Comparison of ENCODE assay signal across 8 cellular contexts in genomic region chr22:38218661-38219331, GRCh38. TPM values are rescaled to one million over a fixed set of nuclear protein-coding genes. Genes with fewer than 3 reads are reported as not detected.
DNase-seq lines count a peak whose midpoint lies in the region; ATAC-seq and TF ChIP-seq lines count a peak whose summit lies in the region.

No MANE protein-coding gene starts in this region.

- H3K4me3 Mint-ChIP-seq in brain (no peak overlapping the region), immature natural killer cell (no peak overlapping the region)

- ATAC-seq in HG03469 (IDR thresholded peaks at IDR 0.05; ENCODE audit: unreplicated experiment) (no peak), HG02938 (IDR thresholded peaks at IDR 0.05; ENCODE audit: unreplicated experiment) (no peak)

- no peak for TF ChIP-seq CTCF in AG04449 (IDR thresholded peaks at IDR 0.05; ENCODE audit: insufficient read depth, low read length, missing control alignments)
- TF ChIP-seq CTCF in brain (conservative IDR thresholded peaks at IDR 0.05) = no peak

- TF ChIP-seq EP300 in Ishikawa (IDR thresholded peaks at IDR 0.05; ENCODE audit: borderline replicate concordance) = peak; percentile 26; the same call in 1 of the 2 replicates

- H3K27ac Mint-ChIP-seq in brain (peak overlapping the region; percentile 52 to 94 (median 81)), immature natural killer cell (peak overlapping the region in 5 of 6 donors; percentile 66 to 84 (median 78))

- DNase-seq in AG04449 (ENCODE audit: low read depth, low spot score) (peak; percentile 86), immature natural killer cell (peak in 1 of 3 donors; percentile 14), NCI-H524 (lab: John Stamatoyannopoulos, UW) (no peak)
- DNase-seq in stimulated activated CD4-positive, alpha-beta T cell treated with anti-CD3 and anti-CD28 coated beads, Interleukin-12 subunit alpha, Interleukin-12 subunit beta, amount 100 ng/mL, for 4 hours = peak; percentile 44

- peaks cover 31% of the 10 kb centered on the region for H3K4me1 Mint-ChIP-seq in brain
- H3K4me1 Mint-ChIP-seq in immature natural killer cell = peaks cover 30% of the 10 kb centered on the region in 2 donors

- no peak overlapping the region for H3K4me3 ChIP-seq in AG04449 (ENCODE audit: low read depth, low read length)

- TF ChIP-seq RAD21 in Ishikawa (IDR thresholded peaks at IDR 0.05; ENCODE audit: low read depth) = no peak

- CTCF ChIA-PET in AG04449 (lab: Yijun Ruan, JAX) = interaction anchor here (0.9 to 2.7 kb wide), 4 partner anchors 8 to 144 kb away, joined by 3 to 15 read pairs (median 5); no protein-coding TSS in a partner anchor

- no peaks in the 10 kb centered on the region for H3K27me3 Mint-ChIP-seq in brain
- peaks cover 36 to 43% (median 41%) of the 10 kb centered on the region in 3 donors for H3K27me3 Mint-ChIP-seq in immature natural killer cell (ENCODE audit: low read depth in 3 of 3)

- H3K36me3 Mint-ChIP-seq in brain = peaks cover 32% of the 10 kb centered on the region
- peaks cover 3 to 13% (median 4%) of the 10 kb centered on the region in 3 donors for H3K36me3 Mint-ChIP-seq in immature natural killer cell

- POLR2A ChIA-PET in AG04449 (lab: Yijun Ruan, JAX) = interaction anchor here (0.5 to 2.9 kb wide), 5 partner anchors 10 to 104 kb away, joined by 3 to 13 read pairs (median 3); partner anchors contain the start of gene MAFF

- H3K9me3 Mint-ChIP-seq in brain = no peaks in the 10 kb centered on the region
- no peaks in the 10 kb centered on the region for H3K9me3 Mint-ChIP-seq in immature natural killer cell

TF ChIP-seq in Ishikawa, 13 proteins besides CTCF, POLR2A, EP300 and RAD21:
- TF ChIP-seq TCF12 (IDR thresholded peaks at IDR 0.05; ENCODE audit: low read depth) (peak; percentile 65), YY1 (IDR thresholded peaks at IDR 0.05; ENCODE audit: low read depth) (no peak), TAF1 (IDR thresholded peaks at IDR 0.05; ENCODE audit: low read depth) (0 out of 2 replicates have a peak, but pooled peaks have one; percentile 9), ZBTB7A (IDR thresholded peaks at IDR 0.05; ENCODE audit: low read depth) (peak; percentile 99), TEAD4 (IDR thresholded peaks at IDR 0.05) (peak; percentile 95), EGR1 (IDR thresholded peaks at IDR 0.05) (peak; percentile 93), CEBPB (IDR thresholded peaks at IDR 0.05) (no peak), CREB1 (IDR thresholded peaks at IDR 0.05; ENCODE audit: low read depth) (no peak), NFIC (IDR thresholded peaks at IDR 0.05) (no peak), FOXM1 (IDR thresholded peaks at IDR 0.05; ENCODE audit: borderline replicate concordance, low read depth) (peak; percentile 37; the same call in 1 of the 2 replicates), USF1 (IDR thresholded peaks at IDR 0.05) (no peak)
- TF ChIP-seq, protein P1, sequence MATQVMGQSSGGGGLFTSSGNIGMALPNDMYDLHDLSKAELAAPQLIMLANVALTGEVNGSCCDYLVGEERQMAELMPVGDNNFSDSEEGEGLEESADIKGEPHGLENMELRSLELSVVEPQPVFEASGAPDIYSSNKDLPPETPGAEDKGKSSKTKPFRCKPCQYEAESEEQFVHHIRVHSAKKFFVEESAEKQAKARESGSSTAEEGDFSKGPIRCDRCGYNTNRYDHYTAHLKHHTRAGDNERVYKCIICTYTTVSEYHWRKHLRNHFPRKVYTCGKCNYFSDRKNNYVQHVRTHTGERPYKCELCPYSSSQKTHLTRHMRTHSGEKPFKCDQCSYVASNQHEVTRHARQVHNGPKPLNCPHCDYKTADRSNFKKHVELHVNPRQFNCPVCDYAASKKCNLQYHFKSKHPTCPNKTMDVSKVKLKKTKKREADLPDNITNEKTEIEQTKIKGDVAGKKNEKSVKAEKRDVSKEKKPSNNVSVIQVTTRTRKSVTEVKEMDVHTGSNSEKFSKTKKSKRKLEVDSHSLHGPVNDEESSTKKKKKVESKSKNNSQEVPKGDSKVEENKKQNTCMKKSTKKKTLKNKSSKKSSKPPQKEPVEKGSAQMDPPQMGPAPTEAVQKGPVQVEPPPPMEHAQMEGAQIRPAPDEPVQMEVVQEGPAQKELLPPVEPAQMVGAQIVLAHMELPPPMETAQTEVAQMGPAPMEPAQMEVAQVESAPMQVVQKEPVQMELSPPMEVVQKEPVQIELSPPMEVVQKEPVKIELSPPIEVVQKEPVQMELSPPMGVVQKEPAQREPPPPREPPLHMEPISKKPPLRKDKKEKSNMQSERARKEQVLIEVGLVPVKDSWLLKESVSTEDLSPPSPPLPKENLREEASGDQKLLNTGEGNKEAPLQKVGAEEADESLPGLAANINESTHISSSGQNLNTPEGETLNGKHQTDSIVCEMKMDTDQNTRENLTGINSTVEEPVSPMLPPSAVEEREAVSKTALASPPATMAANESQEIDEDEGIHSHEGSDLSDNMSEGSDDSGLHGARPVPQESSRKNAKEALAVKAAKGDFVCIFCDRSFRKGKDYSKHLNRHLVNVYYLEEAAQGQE (IDR thresholded peaks at IDR 0.05; ENCODE audit: low read depth) = no peak
- TF ChIP-seq, protein P2, sequence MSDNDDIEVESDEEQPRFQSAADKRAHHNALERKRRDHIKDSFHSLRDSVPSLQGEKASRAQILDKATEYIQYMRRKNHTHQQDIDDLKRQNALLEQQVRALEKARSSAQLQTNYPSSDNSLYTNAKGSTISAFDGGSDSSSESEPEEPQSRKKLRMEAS (IDR thresholded peaks at IDR 0.05) = peak; percentile 75

RNA-seq across cellular contexts. Expression of gene MAFF, which starts 17.0 kb away (rescaled TPM):
- polyA plus RNA-seq in brain (ENCODE audit: insufficient read depth, low read depth, low replicate concordance) (10.5 TPM), immature natural killer cell (10 to 100 TPM in 2 of 3 donors, 1 to 10 TPM in 1; 8.1 to 20.8 (median 15.2) TPM)

RNA-seq across cellular contexts. Expression of gene PLA2G6, which starts 37.2 kb away (rescaled TPM):
- polyA plus RNA-seq in brain (ENCODE audit: insufficient read depth, low read depth, low replicate concordance) (30.3 TPM), immature natural killer cell (10 to 100 TPM in 1 of 3 donors, 1 to 10 TPM in 2; 3.3 to 11.4 (median 4.2) TPM)

RNA-seq across cellular contexts. Expression of gene TMEM184B, which starts 54.0 kb away (rescaled TPM):
- polyA plus RNA-seq in brain (ENCODE audit: insufficient read depth, low read depth, low replicate concordance) = 97.3 TPM
- 10 to 100 TPM; 12.1 to 50.7 (median 30.3) TPM for polyA plus RNA-seq in immature natural killer cell

Comparison
In these comparisons a context has a peak if more than half of its experiments do, and no peak if none do; other contexts are left out.
1. DNase-seq: peak in AG04449 (single experiment) and stimulated activated CD4-positive, alpha-beta T cell treated with anti-CD3 and anti-CD28 coated beads, Interleukin-12 subunit alpha, Interleukin-12 subunit beta, amount 100 ng/mL, for 4 hours (single experiment); none in NCI-H524 (0 of 2).